In the genomic region with DNA sequence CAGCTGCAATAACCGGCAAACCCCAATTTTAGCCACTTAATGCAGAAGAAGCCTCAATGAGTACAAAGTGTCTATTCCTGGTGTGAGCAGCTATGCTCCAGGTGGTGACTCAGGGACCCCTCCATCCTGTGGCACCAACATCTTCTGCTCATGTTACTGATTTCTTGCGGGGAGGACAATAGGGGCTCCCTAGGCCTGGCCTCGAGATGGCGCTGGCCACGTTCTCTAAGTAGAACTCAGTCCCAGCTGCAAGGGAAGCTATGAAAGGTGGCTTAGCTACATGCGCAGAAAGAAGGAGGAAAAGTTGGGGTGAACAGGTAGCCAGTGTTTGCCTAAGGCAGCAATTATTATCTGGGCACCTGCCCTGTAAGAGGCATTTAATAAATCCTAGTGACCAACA, we compare ENCODE assay signal across 31 cellular contexts. TPM values are rescaled to one million over a fixed set of nuclear protein-coding genes. Genes with fewer than 3 reads are reported as not detected.
DNase-seq lines count a peak whose midpoint lies in the region; ATAC-seq, FAIRE-seq and TF ChIP-seq lines count a peak whose summit lies in the region.
"Had no signal": no experiment of that assay in that cellular context is flagged by ENCODE, and none has a peak within 500 bp of the region (broad histone marks: within the 10 kb centered on the region; RNA-seq: fewer than 3 reads in every experiment).

No MANE protein-coding gene starts in this region.

- peaks cover 0 to 9% of the 10 kb centered on the region in 2 experiments; a peak in 1 of 4 replicates for H3K4me1 ChIP-seq in SK-N-SH (ENCODE audit: control insufficient read depth in 1 of 2, insufficient read depth in 2 of 2, low read depth in 1 of 2, low read length in 1 of 2)
- H3K4me1 ChIP-seq in neural progenitor cell = no peaks in the 10 kb centered on the region
- H3K4me1 ChIP-seq: BLaER1 treated with 17β-estradiol and CSF1 and Interleukin-3, amounts not matched to agents 10 nM and 100 nM had no signal

- H3K9ac ChIP-seq in SK-N-SH = no peak overlapping the region
- H3K9ac ChIP-seq in neural progenitor cell = no peak overlapping the region
- H3K9ac ChIP-seq: BLaER1 treated with 17β-estradiol and CSF1 and Interleukin-3, amounts not matched to agents 10 nM and 100 nM had no signal

- TF ChIP-seq RAD21 in SK-N-SH (IDR thresholded peaks at IDR 0.05; ENCODE audit: low read length) (no peak), Ishikawa (IDR thresholded peaks at IDR 0.05; ENCODE audit: low read depth) (peak; percentile 28)

- no peak for ATAC-seq in SK-N-SH treated with all-trans-retinoic acid at 6 μM for 48 hours
- ATAC-seq in WTC11 = peak; percentile 71
- ATAC-seq in GM19455 (IDR thresholded peaks at IDR 0.05; ENCODE audit: unreplicated experiment) = no peak
- ATAC-seq: activated CD4-positive, CD25-positive, alpha-beta regulatory T cell treated with anti-CD3 and anti-CD28 coated beads, Interleukin-2, amount 50 U/mL, for 24 hours; activated CD8-positive, alpha-beta T cell treated with anti-CD3 and anti-CD28 coated beads, Interleukin-2, amount 10 ng/mL, durations not matched to agents 7 days and 5 days; Right ventricle myocardium inferior had no signal

- H2AFZ ChIP-seq in SK-N-SH (ENCODE audit: low read depth) (no peak overlapping the region), neural progenitor cell (replicated peaks) (no peak overlapping the region)

- peaks cover 5% of the 10 kb centered on the region; the same call in 1 of the 2 replicates for H3K4me1 Mint-ChIP-seq in WTC11
- H3K4me1 Mint-ChIP-seq in neural progenitor cell = peaks cover 22% of the 10 kb centered on the region
- no peaks in the 10 kb centered on the region for H3K4me1 Mint-ChIP-seq in MCF 10A (ENCODE audit: insufficient read depth, unreplicated experiment)

- H3K4me2 ChIP-seq in SK-N-SH (no peak overlapping the region), neural progenitor cell (no peak overlapping the region)
- H3K4me2 ChIP-seq: BLaER1 treated with 17β-estradiol and CSF1 and Interleukin-3, amounts not matched to agents 10 nM and 100 nM had no signal

- DNase-seq in SK-N-SH (no peak), WTC11 (ENCODE audit: low spot score) (peak; percentile 19), neural progenitor cell (ENCODE audit: low spot score) (peak; percentile 22), RCC 7860 (ENCODE audit: low spot score) (no peak), MCF 10A (ENCODE audit: unreplicated experiment) (no peak)
- DNase-seq: activated CD8-positive, alpha-beta T cell treated with anti-CD3 and anti-CD28 coated beads, Interleukin-2, amount 10 ng/mL, durations not matched to agents 7 days and 5 days; activated effector memory CD4-positive, alpha-beta T cell treated with Interleukin-2 at 50 U/mL for 16 hours; activated naive CD8-positive, alpha-beta T cell treated with anti-CD3 and anti-CD28 coated beads, Interleukin-2, amount 10 ng/mL, durations not matched to agents 7 days and 5 days; activated T-cell treated with anti-CD3 and anti-CD28 coated beads for 4 hours; COR-L47; dorsolateral prefrontal cortex; mammary epithelial cell; NCI-H1105 treated with DMSO at 0.1 percent for 48 hours; NCI-H2171; SW 1271; T1000 had no signal

- no peak overlapping the region for H3K4me3 Mint-ChIP-seq in WTC11
- H3K4me3 Mint-ChIP-seq in neural progenitor cell = no peak overlapping the region
- H3K4me3 Mint-ChIP-seq in MCF 10A (ENCODE audit: unreplicated experiment) = no peak overlapping the region
- H3K4me3 Mint-ChIP-seq: activated CD8-positive, alpha-beta T cell treated with anti-CD3 and anti-CD28 coated beads, Interleukin-2, amount 10 ng/mL, durations not matched to agents 7 days and 5 days; activated naive CD8-positive, alpha-beta T cell treated with anti-CD3 and anti-CD28 coated beads, Interleukin-2, amount 10 ng/mL, durations not matched to agents 7 days and 5 days; central memory CD8-positive, alpha-beta T cell had no signal

- POLR2A ChIA-PET in SK-N-SH (lab: Yijun Ruan, JAX) = no interaction called here
- POLR2A ChIA-PET in WTC11 (lab: Charles Lee) = no interaction called here
- POLR2A ChIA-PET in MCF 10A (lab: Yijun Ruan, JAX) = no interaction called here

- H3K9me2 ChIP-seq in SK-N-SH = no peaks in the 10 kb centered on the region

- H3K9me3 ChIP-seq in SK-N-SH = no peaks in the 10 kb centered on the region
- no peaks in the 10 kb centered on the region for H3K9me3 ChIP-seq in neural progenitor cell (ENCODE audit: low read depth)
- H3K9me3 ChIP-seq: tibial nerve had no signal

- H3K9me3 Mint-ChIP-seq in WTC11 = peaks cover 12% of the 10 kb centered on the region
- peaks cover 14% of the 10 kb centered on the region for H3K9me3 Mint-ChIP-seq in neural progenitor cell
- H3K9me3 Mint-ChIP-seq in MCF 10A (ENCODE audit: unreplicated experiment) = no peaks in the 10 kb centered on the region
- H3K9me3 Mint-ChIP-seq: central memory CD8-positive, alpha-beta T cell had no signal

- no peaks in the 10 kb centered on the region for H3K79me2 ChIP-seq in SK-N-SH (ENCODE audit: insufficient read depth)
- no peaks in the 10 kb centered on the region for H3K79me2 ChIP-seq in neural progenitor cell (ENCODE audit: low read depth)

- FAIRE-seq in RCC 7860 (lab: Jason Lieb, UNC) = no peak
- FAIRE-seq: astrocyte, endothelial cell of umbilical vein, GM19239 had no signal

- H3K36me3 Mint-ChIP-seq in WTC11 (peaks cover 11% of the 10 kb centered on the region), neural progenitor cell (no peaks in the 10 kb centered on the region), MCF 10A (ENCODE audit: insufficient read depth, unreplicated experiment) (no peaks in the 10 kb centered on the region)
- H3K36me3 Mint-ChIP-seq: activated naive CD8-positive, alpha-beta T cell treated with anti-CD3 and anti-CD28 coated beads, Interleukin-2, amount 10 ng/mL, durations not matched to agents 7 days and 5 days had no signal

- no peaks in the 10 kb centered on the region for H4K20me1 ChIP-seq in SK-N-SH (ENCODE audit: insufficient read depth)
- no peaks in the 10 kb centered on the region for H4K20me1 ChIP-seq in neural progenitor cell (ENCODE audit: low read depth)
- H4K20me1 ChIP-seq: BLaER1 treated with 17β-estradiol and CSF1 and Interleukin-3, amounts not matched to agents 10 nM and 100 nM had no signal

- H3F3A ChIP-seq in SK-N-SH (replicated peaks; ENCODE audit: insufficient read depth) (no peaks in the 10 kb centered on the region), neural progenitor cell (ENCODE audit: low read depth) (no peaks in the 10 kb centered on the region)

- H3K27ac ChIP-seq in SK-N-SH (ENCODE audit: low read depth in 2 of 2, low read length in 1 of 2) (no peak overlapping the region), neural progenitor cell (no peak overlapping the region)
- H3K27ac ChIP-seq: BLaER1 treated with 17β-estradiol and CSF1 and Interleukin-3, amounts not matched to agents 10 nM and 100 nM; dorsolateral prefrontal cortex; skin epidermis; tibial nerve had no signal

- TF ChIP-seq CTCF in SK-N-SH (IDR thresholded peaks at IDR 0.05) (0 out of 2 replicates have a peak, but pooled peaks have one; percentile 14), WTC11 (IDR thresholded peaks at IDR 0.05) (no peak), neural progenitor cell (IDR thresholded peaks at IDR 0.05) (peak; percentile 34), MCF 10A (IDR thresholded peaks at IDR 0.05; ENCODE audit: unreplicated experiment) (no peak)

- H3K27me3 Mint-ChIP-seq in WTC11 (ENCODE audit: low read depth) (peaks cover 20% of the 10 kb centered on the region), neural progenitor cell (ENCODE audit: insufficient read depth, low read depth) (peaks cover 11% of the 10 kb centered on the region), MCF 10A (ENCODE audit: insufficient read depth, unreplicated experiment) (peaks cover 16% of the 10 kb centered on the region)

- H3K27me3 ChIP-seq in SK-N-SH (ENCODE audit: insufficient read depth) (peaks cover 13% of the 10 kb centered on the region), neural progenitor cell (no peaks in the 10 kb centered on the region)
- H3K27me3 ChIP-seq: BLaER1 treated with 17β-estradiol and CSF1 and Interleukin-3, amounts not matched to agents 10 nM and 100 nM had no signal

- no peak overlapping the region for H3K27ac Mint-ChIP-seq in WTC11
- peak overlapping the region; percentile 74 for H3K27ac Mint-ChIP-seq in neural progenitor cell
- no peak overlapping the region for H3K27ac Mint-ChIP-seq in MCF 10A (ENCODE audit: low read depth, unreplicated experiment)
- H3K27ac Mint-ChIP-seq: activated CD8-positive, alpha-beta T cell treated with anti-CD3 and anti-CD28 coated beads, Interleukin-2, amount 10 ng/mL, durations not matched to agents 7 days and 5 days; activated naive CD8-positive, alpha-beta T cell treated with anti-CD3 and anti-CD28 coated beads, Interleukin-2, amount 10 ng/mL, durations not matched to agents 7 days and 5 days had no signal

- no peaks in the 10 kb centered on the region for H3K36me3 ChIP-seq in SK-N-SH (replicated peaks in 1 of 2; ENCODE audit: control insufficient read depth in 1 of 2, insufficient read depth in 2 of 2, low read length in 1 of 2)
- no peaks in the 10 kb centered on the region for H3K36me3 ChIP-seq in neural progenitor cell
- H3K36me3 ChIP-seq: BLaER1 treated with 17β-estradiol and CSF1 and Interleukin-3, amounts not matched to agents 10 nM and 100 nM; tibial nerve had no signal

- 60% methylated on average over 6 of the region's 6 CpGs for WGBS in SK-N-SH (ENCODE audit: low lambda C conversion rate)

- TF ChIP-seq EP300 in SK-N-SH (IDR thresholded peaks at IDR 0.05; ENCODE audit: borderline replicate concordance in 1 of 2, low read depth in 1 of 2, low read length in 1 of 2) (no peak), Ishikawa (IDR thresholded peaks at IDR 0.05; ENCODE audit: borderline replicate concordance) (no peak)

- BruUV-seq in MCF 10A (replicated peaks; lab: Mats Ljungman, UMichigan) = no TSS peak

- CTCF ChIA-PET in SK-N-SH (lab: Yijun Ruan, JAX) (interaction anchor here (0.9 to 1.4 kb wide), 3 partner anchors 22 to 25 kb away, joined by 3 to 6 read pairs (median 5); no protein-coding TSS in a partner anchor), WTC11 (lab: Charles Lee) (interaction anchor here (0.6 to 4.0 kb wide), 15 partner anchors 11 to 1269 kb away, joined by 3 to 28 read pairs (median 8); partner anchors contain the start of gene CREM), MCF 10A (lab: Yijun Ruan, JAX) (interaction anchor here (0.6 to 3.6 kb wide), 8 partner anchors 20 to 1269 kb away, joined by 3 to 34 read pairs (median 4); no protein-coding TSS in a partner anchor)

- intact Hi-C loops in MCF 10A (cut with micrococcal nuclease) = loop anchor here (5.0 kb wide), 1 partner anchor 1271 kb away; no protein-coding TSS in a partner anchor

- H3K4me3 ChIP-seq in SK-N-SH (ENCODE audit: low read depth in 2 of 2, low read length in 1 of 2) = no peak overlapping the region
- H3K4me3 ChIP-seq in neural progenitor cell = no peak overlapping the region
- H3K4me3 ChIP-seq: BLaER1 treated with 17β-estradiol and CSF1 and Interleukin-3, amounts not matched to agents 10 nM and 100 nM; dorsolateral prefrontal cortex; skin epidermis; tibial nerve had no signal

RNA-seq across cellular contexts. Expression of gene GJD4, which starts 6.6 kb away (rescaled TPM):
- not detected in 2 replicates for polyA plus RNA-seq in SK-N-SH (2012; rRNA removed)
- polyA plus RNA-seq in SK-N-SH (2012; cell fraction: cytosol; rRNA removed) = not detected in 2 replicates
- 0.04 TPM in 1 of 2 replicates, not detected in the other for polyA plus RNA-seq in SK-N-SH (2012; cell fraction: nucleus; rRNA removed)
- total RNA-seq in WTC11 (2021) (not detected in 3 replicates), neural progenitor cell (ENCODE audit: low replicate concordance) (not detected in 2 replicates), MCF 10A (2022) (not detected in 2 replicates)
- total RNA-seq: activated CD8-positive, alpha-beta T cell treated with anti-CD3 and anti-CD28 coated beads, Interleukin-2, amount 10 ng/mL, durations not matched to agents 7 days and 5 days; activated naive CD8-positive, alpha-beta T cell treated with anti-CD3 and anti-CD28 coated beads, Interleukin-2, amount 10 ng/mL, durations not matched to agents 7 days and 5 days; astrocyte; Daoy; endothelial cell of umbilical vein; mammary epithelial cell; pulmonary artery endothelial cell; Right ventricle myocardium inferior had no signal
- polyA plus RNA-seq: AG04450, endothelial cell of umbilical vein, mammary epithelial cell had no signal

RNA-seq across cellular contexts. Expression of gene FZD8, which starts 30.3 kb away (rescaled TPM):
- polyA plus RNA-seq in SK-N-SH (2012; rRNA removed) = 1.4 TPM in 2 replicates
- polyA plus RNA-seq in SK-N-SH (2012; cell fraction: cytosol; rRNA removed) = 0.81 and 1.3 TPM in 2 replicates
- polyA plus RNA-seq in SK-N-SH (2012; cell fraction: nucleus; rRNA removed) = 1.4 and 1.7 TPM in 2 replicates
- total RNA-seq in WTC11 (2021) (9.9 to 13.7 TPM (median 10.1 TPM) in 3 replicates), neural progenitor cell (ENCODE audit: low replicate concordance) (5.0 and 20.7 TPM in 2 replicates), MCF 10A (2022) (9.8 and 13.0 TPM in 2 replicates)

Comparison
In these comparisons a context has a peak if more than half of its experiments do, and no peak if none do; other contexts are left out.
1. DNase-seq: peak in WTC11 (single experiment) and neural progenitor cell (single experiment); none in SK-N-SH (single experiment), RCC 7860 (single experiment) and MCF 10A (single experiment).
2. CTCF ChIP-seq: peak in SK-N-SH (single experiment) and neural progenitor cell (single experiment); none in WTC11 (single experiment) and MCF 10A (single experiment).
3. Of the 6 proteins assayed by ChIP-seq in both WTC11 and SK-N-SH: peak only in WTC11: none; only in SK-N-SH: CTCF; in both: none; in neither: 5.